In the genomic region with DNA sequence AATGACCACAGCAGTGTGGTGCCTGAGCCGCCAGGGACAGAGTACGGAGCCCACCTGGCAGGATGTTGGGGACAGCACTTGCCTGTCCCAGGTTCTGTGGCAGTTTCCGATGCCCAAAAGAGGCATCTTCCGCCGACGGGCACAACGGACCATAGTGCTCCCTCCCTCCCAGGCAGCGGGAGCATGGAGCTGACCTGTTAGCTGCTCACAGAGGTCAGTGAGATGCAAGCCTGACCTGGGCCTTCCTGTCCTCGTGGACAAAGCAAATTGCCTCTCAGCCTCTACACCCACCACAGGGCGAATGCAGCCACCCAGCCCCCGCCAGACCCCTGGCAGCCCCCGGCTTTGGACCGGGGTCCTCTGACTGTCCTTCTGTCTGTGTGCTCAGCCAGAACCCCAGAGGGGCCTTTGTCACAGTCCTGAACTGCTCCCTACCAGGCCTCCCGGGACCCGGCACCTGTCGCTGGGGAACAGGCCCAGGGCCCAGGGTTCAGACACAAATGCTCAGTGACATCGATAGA, we compare ENCODE assay signal across 26 cellular contexts. TPM values are rescaled to one million over a fixed set of nuclear protein-coding genes. Genes with fewer than 3 reads are reported as not detected.
A peak's percentile ranks its signal among the peaks of the same experiment; 100 is the strongest.
DNase-seq lines count a peak whose midpoint lies in the region; ATAC-seq, FAIRE-seq and TF ChIP-seq lines count a peak whose summit lies in the region.
"Had no signal": no experiment of that assay in that cellular context is flagged by ENCODE, and none has a peak within 500 bp of the region (broad histone marks: within the 10 kb centered on the region; RNA-seq: fewer than 3 reads in every experiment).

No MANE protein-coding gene starts in this region.

- H3K4me1 ChIP-seq in right lobe of liver, result no peaks in the 10 kb centered on the region
- H3K4me1 ChIP-seq in HepG2 (ENCODE audit: insufficient read depth, low read length), result peaks cover 14% of the 10 kb centered on the region
- peaks cover 0 to 4% (median 3%) of the 10 kb centered on the region in 4 experiments; a peak in 5 of 7 replicates for H3K4me1 ChIP-seq in H1 (replicated peaks in 1 of 4; ENCODE audit: control insufficient read depth in 3 of 4, insufficient read depth in 4 of 4, low read length in 3 of 4)
- H3K4me1 ChIP-seq in neural progenitor cell, result peaks cover 7% of the 10 kb centered on the region
- H3K4me1 ChIP-seq: A549, HAP-1, SJSA1 had no signal

- no peak overlapping the region for H3K27ac ChIP-seq in right lobe of liver
- H3K27ac ChIP-seq in HepG2 (ENCODE audit: extremely low read length, insufficient read depth, low read length), result no peak overlapping the region
- H3K27ac ChIP-seq in H1 (ENCODE audit: low read depth, low read length), result no peak overlapping the region
- H3K27ac ChIP-seq in neural progenitor cell, result no peak overlapping the region
- H3K27ac ChIP-seq: A549, SJSA1 had no signal

- no peak overlapping the region for H3K23ac ChIP-seq in H1 (ENCODE audit: insufficient read length)

- H3K18ac ChIP-seq in H1 (ENCODE audit: extremely low read depth, low read length), result no peak overlapping the region

- 0 out of 2 replicates have a peak overlapping the region, but pooled peaks have one; percentile 50 for H2BK12ac ChIP-seq in H1 (ENCODE audit: low read depth, low read length)

- no peak overlapping the region for H2BK120ac ChIP-seq in H1 (replicated peaks; ENCODE audit: low read depth, low read length)

- H3K4me2 ChIP-seq in HepG2 (ENCODE audit: low read depth, low read length) (no peak overlapping the region), H1 (ENCODE audit: insufficient read depth in 1 of 2, low read depth in 2 of 2, low read length in 2 of 2) (no peak overlapping the region), neural progenitor cell (no peak overlapping the region)
- H3K4me2 ChIP-seq: A549 had no signal

- H3K36me3 ChIP-seq in right lobe of liver (no peaks in the 10 kb centered on the region), HepG2 (replicated peaks in 1 of 2; ENCODE audit: control insufficient read depth in 1 of 2, insufficient read depth in 2 of 2, low read length in 2 of 2) (no peaks in the 10 kb centered on the region), H1 (ENCODE audit: control insufficient read depth in 2 of 4, insufficient read depth in 4 of 4, low read length in 3 of 4) (no peaks in the 10 kb centered on the region), neural progenitor cell (no peaks in the 10 kb centered on the region)
- H3K36me3 ChIP-seq: HAP-1, SJSA1 had no signal

- H3K4ac ChIP-seq in H1 (replicated peaks; ENCODE audit: insufficient read length, low read depth, low read length), result no peak overlapping the region

- in situ Hi-C loops in HepG2 (cut with HindIII; ENCODE audit: extremely low pct_ligation_motif_present, low pct_unique_long_range_greater_than_20kb), result no loop called here

- intact Hi-C loops in right lobe of liver (cut with DNase I) (no loop called here), HepG2 (cut with micrococcal nuclease; ENCODE audit: unreplicated experiment) (no loop called here)

- H3K27ac Mint-ChIP-seq in neural progenitor cell, result no peak overlapping the region
- H3K27ac Mint-ChIP-seq: CD4-positive, alpha-beta T cell; IgD-negative memory B cell had no signal

- DNase-seq in right lobe of liver (peak in 2 of 3 donors; percentile 11 to 37), HepG2 (ENCODE audit: low spot score) (no peak), H1 (ENCODE audit: low read depth in 1 of 2, low spot score in 2 of 2) (no peak), neural progenitor cell (ENCODE audit: low spot score) (no peak), ureter (ENCODE audit: low spot score) (no peak), NCI-H187 (lab: John Stamatoyannopoulos, UW) (no peak)
- no peak for DNase-seq in activated T-cell treated with anti-CD3 and anti-CD28 coated beads, Interleukin-2, amount 50 U/mL, for 4 hours
- DNase-seq: Caco-2; CD4-positive, alpha-beta T cell; DMS 273 treated with DMSO at 0.1 percent for 48 hours; DND-41; Karpas-422; MV-4-11; NCI-H1105 treated with DMSO at 0.1 percent for 48 hours; NCI-H2081 treated with DMSO at 0.1 percent for 48 hours; NCI-H2171 treated with DMSO at 0.1 percent for 48 hours; NCI-H524 treated with DMSO at 0.1 percent for 48 hours; NCI-H82 had no signal

- CTCF ChIA-PET in HepG2 (lab: Yijun Ruan, JAX; ENCODE audit: low intra/inter-chr PET ratio, low total read pairs) (no interaction called here), H1 (lab: Charles Lee; ENCODE audit: partially characterized antibody) (interaction anchor here (2.6 kb wide), 1 partner anchor 22 kb away, joined by 9 read pairs; no protein-coding TSS in a partner anchor)

- H4K91ac ChIP-seq in H1 (replicated peaks; ENCODE audit: insufficient read length, low read length), result no peak overlapping the region

- H4K20me1 ChIP-seq in HepG2 (ENCODE audit: insufficient read depth, low read length) (no peaks in the 10 kb centered on the region), H1 (replicated peaks in 1 of 2; ENCODE audit: control insufficient read depth in 1 of 2, insufficient read depth in 2 of 2, low read length in 2 of 2) (no peaks in the 10 kb centered on the region), neural progenitor cell (ENCODE audit: low read depth) (no peaks in the 10 kb centered on the region)

- H3K56ac ChIP-seq in H1 (replicated peaks; ENCODE audit: insufficient read length, low read depth, low read length), result no peak overlapping the region

- 0 out of 2 replicates have a peak overlapping the region, but pooled peaks have one; percentile 24 for H2BK5ac ChIP-seq in H1 (ENCODE audit: low read depth, low read length)

- peak overlapping the region; percentile 73; the same call in 1 of the 2 replicates for H4K8ac ChIP-seq in H1 (ENCODE audit: extremely low read depth, insufficient read depth, low read length)

- no peak overlapping the region for H2BK15ac ChIP-seq in H1 (ENCODE audit: low read length)

- TF ChIP-seq CTCF in right lobe of liver (IDR thresholded peaks at IDR 0.05) (no peak), HepG2 (CRISPR knock-in tag; IDR thresholded peaks at IDR 0.05) (no peak), H1 (IDR thresholded peaks at IDR 0.05; ENCODE audit: control extremely low read depth in 1 of 3, insufficient read depth in 1 of 3, low read depth in 1 of 3, low read length in 3 of 3) (no peak), neural progenitor cell (IDR thresholded peaks at IDR 0.05) (no peak)

- FAIRE-seq in HepG2 (lab: Jason Lieb, UNC) (no peak), H1 (lab: Jason Lieb, UNC) (no peak)
- FAIRE-seq: A549, GM12878 had no signal

- H3K23me2 ChIP-seq in H1 (ENCODE audit: low read depth, low read length), result no peaks in the 10 kb centered on the region

- H3K9ac ChIP-seq in HepG2 (ENCODE audit: insufficient read depth, low read depth, low read length) (no peak overlapping the region), H1 (replicated peaks in 1 of 4; ENCODE audit: extremely low read depth in 1 of 4, low read depth in 3 of 4, low read length in 3 of 4) (no peak overlapping the region), neural progenitor cell (no peak overlapping the region)

- H3K27me3 Mint-ChIP-seq in neural progenitor cell (ENCODE audit: insufficient read depth, low read depth), result peaks cover 12% of the 10 kb centered on the region
- H3K27me3 Mint-ChIP-seq in activated T-cell treated with anti-CD3 and anti-CD28 coated beads, Interleukin-2, amount 50 U/mL, for 4 hours (ENCODE audit: low read depth), result peaks cover 15% of the 10 kb centered on the region

- H3K4me3 ChIP-seq in right lobe of liver, result no peak overlapping the region
- no peak overlapping the region for H3K4me3 ChIP-seq in HepG2 (replicated peaks in 1 of 3; ENCODE audit: insufficient read depth in 1 of 3, low read depth in 2 of 3, low read length in 3 of 3)
- no peak overlapping the region for H3K4me3 ChIP-seq in H1 (ENCODE audit: extremely low read depth in 1 of 4, insufficient read depth in 2 of 4, low read depth in 3 of 4, low read length in 4 of 4)
- H3K4me3 ChIP-seq in neural progenitor cell, result no peak overlapping the region
- H3K4me3 ChIP-seq: A549, GM12878, HAP-1, SJSA1 had no signal

- no peaks in the 10 kb centered on the region for H3K9me3 ChIP-seq in right lobe of liver
- no peaks in the 10 kb centered on the region for H3K9me3 ChIP-seq in HepG2 (ENCODE audit: low read length)
- no peaks in the 10 kb centered on the region for H3K9me3 ChIP-seq in H1 (ENCODE audit: insufficient read depth in 2 of 2, low read depth in 1 of 2, low read length in 1 of 2)
- H3K9me3 ChIP-seq in neural progenitor cell (ENCODE audit: low read depth), result no peaks in the 10 kb centered on the region
- H3K9me3 ChIP-seq: A549, Caco-2, HAP-1 had no signal

- peaks cover 32% of the 10 kb centered on the region for H3K4me1 Mint-ChIP-seq in neural progenitor cell
- no peaks in the 10 kb centered on the region for H3K4me1 Mint-ChIP-seq in activated T-cell treated with anti-CD3 and anti-CD28 coated beads, Interleukin-2, amount 50 U/mL, for 4 hours (ENCODE audit: low read depth)
- H3K4me1 Mint-ChIP-seq: IgD-negative memory B cell had no signal

- TF ChIP-seq EP300 in HepG2 (IDR thresholded peaks at IDR 0.05; ENCODE audit: low read depth in 2 of 2, low read length in 2 of 2), result no peak
- no peak for TF ChIP-seq EP300 in HepG2 (CRISPR knock-in tag; IDR thresholded peaks at IDR 0.05; ENCODE audit: borderline replicate concordance)
- no peak for TF ChIP-seq EP300 in H1 (IDR thresholded peaks at IDR 0.05; ENCODE audit: borderline replicate concordance in 1 of 2, low read depth in 2 of 2, low read length in 2 of 2)

- ATAC-seq in right lobe of liver, result no peak
- ATAC-seq in HepG2, result no peak; the same call in 2 of the 3 replicates
- no peak for ATAC-seq in activated T-cell treated with anti-CD3 and anti-CD28 coated beads, Interleukin-2, amount 50 U/mL, for 4 hours
- ATAC-seq: A549, GM12878, Panc1 had no signal

- TF ChIP-seq RAD21 in HepG2 (CRISPR knock-in tag; IDR thresholded peaks at IDR 0.05), result no peak
- TF ChIP-seq RAD21 in H1 (IDR thresholded peaks at IDR 0.05 in 1 of 2, conservative IDR thresholded peaks at IDR 0.05 in 1 of 2; ENCODE audit: low read depth in 2 of 2, low read length in 2 of 2), result no peak

- peaks cover 4% of the 10 kb centered on the region for H3F3A ChIP-seq in neural progenitor cell (ENCODE audit: low read depth)

- H3K4me3 Mint-ChIP-seq in neural progenitor cell, result no peak overlapping the region
- no peak overlapping the region for H3K4me3 Mint-ChIP-seq in activated T-cell treated with anti-CD3 and anti-CD28 coated beads, Interleukin-2, amount 50 U/mL, for 4 hours
- H3K4me3 Mint-ChIP-seq: CD4-positive, alpha-beta T cell; IgD-negative memory B cell had no signal

- no peak overlapping the region for H2BK20ac ChIP-seq in H1 (ENCODE audit: low read length)

- no peaks in the 10 kb centered on the region for H3K79me1 ChIP-seq in H1 (ENCODE audit: low read depth, low read length)

- BruUV-seq in HepG2 (replicated peaks; lab: Mats Ljungman, UMichigan), result no TSS peak

- TF ChIP-seq POLR2A in right lobe of liver (IDR thresholded peaks at IDR 0.05) (no peak), HepG2 (IDR thresholded peaks at IDR 0.05; ENCODE audit: insufficient read depth in 1 of 2, low read depth in 2 of 2, low read length in 2 of 2) (no peak), H1 (IDR thresholded peaks at IDR 0.05; ENCODE audit: control extremely low read depth in 1 of 2, low read depth in 2 of 2, low read length in 2 of 2) (no peak)

- H3K36me3 Mint-ChIP-seq in neural progenitor cell, result no peaks in the 10 kb centered on the region
- no peaks in the 10 kb centered on the region for H3K36me3 Mint-ChIP-seq in activated T-cell treated with anti-CD3 and anti-CD28 coated beads, Interleukin-2, amount 50 U/mL, for 4 hours (ENCODE audit: insufficient read depth)
- H3K36me3 Mint-ChIP-seq: IgD-negative memory B cell had no signal

- no peak overlapping the region for H4K5ac ChIP-seq in H1 (ENCODE audit: insufficient read length, low read depth, low read length)

- H3K14ac ChIP-seq in H1 (ENCODE audit: insufficient read length), result no peak overlapping the region

- no CpG with 5 or more reads among the region's 17 CpGs for WGBS in right lobe of liver (ENCODE audit: insufficient coverage, low coverage, low lambda C conversion rate, missing lambda C conversion rate)
- 38% methylated on average over 6 of the region's 17 CpGs for WGBS in HepG2 (ENCODE audit: low lambda C conversion rate)
- 83% methylated on average over 15 of the region's 17 CpGs; no CpG with 5 or more reads in 1 of the 2 experiments for WGBS in H1 (ENCODE audit: extremely low coverage in 1 of 2, insufficient coverage in 1 of 2, insufficient read length in 1 of 2, insufficient replicate concordance in 2 of 2, low coverage in 1 of 2, low lambda C conversion rate in 2 of 2, missing lambda C conversion rate in 1 of 2), 2 experiments

- H3K27me3 ChIP-seq in right lobe of liver (no peaks in the 10 kb centered on the region), HepG2 (ENCODE audit: control insufficient read depth in 1 of 2, insufficient read depth in 2 of 2, low read length in 2 of 2) (peaks cover 4 to 68% of the 10 kb centered on the region in 2 experiments), H1 (replicated peaks in 1 of 4; ENCODE audit: control insufficient read depth in 3 of 4, extremely low read depth in 1 of 4, insufficient read depth in 3 of 4, low read length in 3 of 4) (peaks cover 0 to 3% (median 0%) of the 10 kb centered on the region in 4 experiments; a peak in 2 of 7 replicates), neural progenitor cell (no peaks in the 10 kb centered on the region)
- H3K27me3 ChIP-seq: SJSA1 had no signal

- no peaks in the 10 kb centered on the region for H3K79me2 ChIP-seq in HepG2 (ENCODE audit: insufficient read depth, low read length)
- H3K79me2 ChIP-seq in H1 (ENCODE audit: control insufficient read depth in 1 of 2, insufficient read depth in 2 of 2, low read length in 2 of 2), result no peaks in the 10 kb centered on the region
- H3K79me2 ChIP-seq in neural progenitor cell (ENCODE audit: low read depth), result no peaks in the 10 kb centered on the region

- no peak overlapping the region for H2AFZ ChIP-seq in HepG2 (ENCODE audit: low read length)
- no peak overlapping the region for H2AFZ ChIP-seq in H1 (ENCODE audit: low read length)
- peak overlapping the region; percentile 26 for H2AFZ ChIP-seq in neural progenitor cell (replicated peaks)

- POLR2A ChIA-PET in HepG2 (lab: Yijun Ruan, JAX) (no interaction called here), H1 (lab: Charles Lee; ENCODE audit: partially characterized antibody) (no interaction called here)

- H3K9me3 Mint-ChIP-seq in neural progenitor cell, result peaks cover 3% of the 10 kb centered on the region
- H3K9me3 Mint-ChIP-seq in activated T-cell treated with anti-CD3 and anti-CD28 coated beads, Interleukin-2, amount 50 U/mL, for 4 hours, result peaks cover 4% of the 10 kb centered on the region
- H3K9me3 Mint-ChIP-seq: CD4-positive, alpha-beta T cell had no signal

- H2AK5ac ChIP-seq in H1 (ENCODE audit: low read depth, low read length), result no peak overlapping the region

RNA-seq across cellular contexts. Expression of gene FRMD1, which starts 16.2 kb away (rescaled TPM):
- total RNA-seq in right lobe of liver (under 1 TPM in 5 of 6 experiments, not detected in 1; 0.07 to 0.23 (median 0.12) TPM), HepG2 (2016; rRNA removed; fragmentation: Illumina TruSeq; extraction: Trizol) (not detected in 2 replicates), neural progenitor cell (ENCODE audit: low replicate concordance) (0.09 TPM in 1 of 2 replicates, not detected in the other), ureter (0.52 TPM)
- not detected in 2 replicates for total RNA-seq in HepG2 (2016; cell fraction: cytosol; rRNA removed; fragmentation: Illumina TruSeq; extraction: Trizol; ENCODE audit: low read depth)
- not detected in 2 replicates for total RNA-seq in HepG2 (2016; cell fraction: insoluble cytoplasmic fraction; rRNA removed; fragmentation: Illumina TruSeq; extraction: Trizol)
- total RNA-seq in HepG2 (2016; cell fraction: membrane; rRNA removed; fragmentation: Illumina TruSeq; extraction: Trizol), result not detected in 2 replicates
- total RNA-seq in HepG2 (2016; cell fraction: nucleus; rRNA removed; fragmentation: Illumina TruSeq; extraction: Trizol), result not detected in 2 replicates
- polyA plus RNA-seq in HepG2 (2011; rRNA removed) (0.01 and 0.09 TPM in 2 replicates), H1 (2011; rRNA removed) (0.36 and 0.69 TPM in 2 replicates)
- polyA plus RNA-seq in HepG2 (2011; cell fraction: cytosol; rRNA removed), result 0.01 and 0.03 TPM in 2 replicates
- polyA plus RNA-seq in HepG2 (2011; cell fraction: nucleus; rRNA removed), result 0.14 and 0.32 TPM in 2 replicates
- polyA plus RNA-seq in HepG2 (2012), result 0.05 TPM in 2 replicates
- polyA plus RNA-seq in HepG2 (2016; cell fraction: cytosol; fragmentation: Illumina TruSeq; extraction: Trizol; ENCODE audit: low read depth), result not detected in 2 replicates
- polyA plus RNA-seq in HepG2 (2016; cell fraction: insoluble cytoplasmic fraction; fragmentation: Illumina TruSeq; extraction: Trizol; ENCODE audit: low read depth), result not detected in 2 replicates
- not detected in 2 replicates for polyA plus RNA-seq in HepG2 (2016; cell fraction: membrane; fragmentation: Illumina TruSeq; extraction: Trizol; ENCODE audit: low read depth)
- not detected in 2 replicates for polyA plus RNA-seq in HepG2 (2016; cell fraction: nucleus; fragmentation: Illumina TruSeq; extraction: Trizol; ENCODE audit: insufficient read depth, low read depth)
- 0.04 TPM in 1 of 2 replicates, not detected in the other for polyA minus RNA-seq in HepG2 (2011; rRNA and poly(A)+ RNA removed; ENCODE audit: low replicate concordance)
- polyA minus RNA-seq in HepG2 (2011; cell fraction: cytosol; rRNA and poly(A)+ RNA removed), result not detected in 2 replicates
- 0.13 TPM in 1 of 2 replicates, not detected in the other for polyA minus RNA-seq in HepG2 (2011; cell fraction: nucleus; rRNA and poly(A)+ RNA removed)
- not detected in 2 replicates for total RNA-seq in H1 (2021; fragmentation: NEBNext Ultra II Directional; extraction: Animal tissue kit (Norgen Biotek cat#: 25700))
- 0.34 TPM for polyA plus RNA-seq in H1 (2011; cell fraction: cytosol; rRNA removed)
- polyA plus RNA-seq in H1 (2011; cell fraction: nucleus; rRNA removed), result 1.5 TPM
- polyA plus RNA-seq in H1 (2012, experiment 1 of 2), result 0.21 to 0.45 TPM (median 0.37 TPM) in 4 replicates
- polyA plus RNA-seq in H1 (2012, experiment 2 of 2), result 0.13 TPM
- 0.06 TPM for polyA plus RNA-seq in H1 (2013, experiment 1 of 2)
- 0.07 TPM for polyA plus RNA-seq in H1 (2013, experiment 2 of 2)
- 0.22 and 0.24 TPM in 2 replicates for polyA minus RNA-seq in H1 (2011; rRNA and poly(A)+ RNA removed)
- polyA minus RNA-seq in H1 (2011; cell fraction: cytosol; rRNA and poly(A)+ RNA removed), result not detected
- polyA minus RNA-seq in H1 (2011; cell fraction: nucleus; rRNA and poly(A)+ RNA removed), result 0.50 TPM
- total RNA-seq in activated T-cell treated with anti-CD3 and anti-CD28 coated beads, Interleukin-2, amount 50 U/mL, for 4 hours, result not detected
- total RNA-seq: CD4-positive, alpha-beta T cell; GM12878; M059J; SJSA1 had no signal
- polyA plus RNA-seq: A549, BJ, GM12878, IgD-negative memory B cell had no signal

Comparison
In these comparisons a context has a peak if more than half of its experiments do, and no peak if none do; other contexts are left out.
1. DNase-seq: peak in right lobe of liver (2 of 3); none in HepG2 (single experiment), H1 (0 of 2), neural progenitor cell (single experiment), ureter (single experiment), activated T-cell treated with anti-CD3 and anti-CD28 coated beads, Interleukin-2, amount 50 U/mL, for 4 hours (single experiment) and NCI-H187 (0 of 2).